Comparison of ENCODE assay signal across 19 cellular contexts in the genomic region with DNA sequence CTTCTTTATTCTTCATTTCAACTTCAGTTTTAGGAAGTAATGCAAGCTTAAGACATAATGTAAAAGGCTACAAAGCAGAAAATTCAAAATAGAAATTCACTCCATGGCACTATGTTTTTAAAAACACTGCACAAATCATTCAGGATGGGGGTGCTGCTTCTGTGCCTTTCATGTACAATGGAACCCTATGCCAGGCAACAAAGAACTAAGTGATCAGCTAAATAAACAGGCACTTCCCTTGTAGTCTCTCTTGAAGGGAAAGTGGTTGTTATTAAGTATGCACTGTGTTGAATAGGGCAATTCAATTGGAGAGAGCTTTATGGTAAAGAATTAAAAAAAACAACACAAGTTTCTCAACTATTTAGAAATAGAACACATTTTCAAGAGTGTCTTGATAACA. TPM values are rescaled to one million over a fixed set of nuclear protein-coding genes. Genes with fewer than 3 reads are reported as not detected.
A peak's percentile ranks its signal among the peaks of the same experiment; 100 is the strongest.
DNase-seq lines count a peak whose midpoint lies in the region; ATAC-seq and TF ChIP-seq lines count a peak whose summit lies in the region.
"Had no signal": no experiment of that assay in that cellular context is flagged by ENCODE, and none has a peak within 500 bp of the region (broad histone marks: within the 10 kb centered on the region; RNA-seq: fewer than 3 reads in every experiment).

No MANE protein-coding gene starts in this region.

- no peaks in the 10 kb centered on the region for H3K9me3 Mint-ChIP-seq in neural progenitor cell
- H3K9me3 Mint-ChIP-seq: activated naive CD8-positive, alpha-beta T cell treated with anti-CD3 and anti-CD28 coated beads for 36 hours; activated T-helper 17 cell treated with anti-CD3 and anti-CD28 coated beads, Interleukin-2, amount 50 U/mL, for 72 hours; CD8-positive, alpha-beta T cell; effector memory CD8-positive, alpha-beta T cell; natural killer cell treated with Interleukin-12 subunit alpha and Interleukin-12 subunit beta and Interleukin-15 and Interleukin-18, amount 100 ng/mL, for 72 hours; stimulated activated effector memory CD8-positive, alpha-beta T cell treated with anti-CD3 and anti-CD28 coated beads, Interleukin-12 subunit alpha, Interleukin-12 subunit beta, amount 100 ng/mL, for 72 hours had no signal

- H3K79me2 ChIP-seq in neural progenitor cell (ENCODE audit: low read depth): no peaks in the 10 kb centered on the region

- H3K4me3 Mint-ChIP-seq in neural progenitor cell: no peak overlapping the region
- H3K4me3 Mint-ChIP-seq: activated naive CD8-positive, alpha-beta T cell treated with anti-CD3 and anti-CD28 coated beads for 36 hours; activated T-helper 17 cell treated with anti-CD3 and anti-CD28 coated beads, Interleukin-2, amount 50 U/mL, for 72 hours; CD8-positive, alpha-beta T cell; effector memory CD8-positive, alpha-beta T cell; natural killer cell treated with Interleukin-12 subunit alpha and Interleukin-12 subunit beta and Interleukin-15 and Interleukin-18, amount 100 ng/mL, for 72 hours; stimulated activated effector memory CD8-positive, alpha-beta T cell treated with anti-CD3 and anti-CD28 coated beads, Interleukin-12 subunit alpha, Interleukin-12 subunit beta, amount 100 ng/mL, for 72 hours had no signal

- H3K27ac ChIP-seq in neural progenitor cell: no peak overlapping the region
- H3K27ac ChIP-seq: esophagus squamous epithelium had no signal

- no peak overlapping the region for H3K4me2 ChIP-seq in neural progenitor cell

- H3K27me3 ChIP-seq in neural progenitor cell: no peaks in the 10 kb centered on the region
- H3K27me3 ChIP-seq: esophagus squamous epithelium had no signal

- peaks cover 21% of the 10 kb centered on the region for H3K4me1 Mint-ChIP-seq in neural progenitor cell
- H3K4me1 Mint-ChIP-seq: activated naive CD8-positive, alpha-beta T cell treated with anti-CD3 and anti-CD28 coated beads for 36 hours; activated T-helper 17 cell treated with anti-CD3 and anti-CD28 coated beads, Interleukin-2, amount 50 U/mL, for 72 hours; stimulated activated effector memory CD8-positive, alpha-beta T cell treated with anti-CD3 and anti-CD28 coated beads, Interleukin-12 subunit alpha, Interleukin-12 subunit beta, amount 100 ng/mL, for 72 hours had no signal

- DNase-seq in COLO829 (ENCODE audit: low spot score): peak; percentile 47
- DNase-seq in NCI-H1105 treated with DMSO at 0.1 percent for 48 hours (lab: John Stamatoyannopoulos, UW): peak; percentile 28
- DNase-seq in NCI-H748 treated with DMSO at 0.1 percent for 48 hours (lab: John Stamatoyannopoulos, UW): peak; percentile 57
- no peak for DNase-seq in neural progenitor cell (ENCODE audit: low spot score)
- no peak for DNase-seq in T-helper 2 cell
- no peak for DNase-seq in iPS-NIHi11 (ENCODE audit: low spot score)
- DNase-seq: activated CD4-positive, alpha-beta T cell treated with anti-CD3 and anti-CD28 coated beads for 48 hours; activated naive CD8-positive, alpha-beta T cell treated with anti-CD3 and anti-CD28 coated beads for 36 hours; CD8-positive, alpha-beta T cell; effector memory CD8-positive, alpha-beta T cell; esophagus squamous epithelium; H7; Karpas-422; NCI-H1048; NCI-H446 had no signal

- H3K27me3 Mint-ChIP-seq in neural progenitor cell (ENCODE audit: insufficient read depth, low read depth): no peaks in the 10 kb centered on the region
- H3K27me3 Mint-ChIP-seq: activated naive CD8-positive, alpha-beta T cell treated with anti-CD3 and anti-CD28 coated beads for 36 hours; effector memory CD8-positive, alpha-beta T cell had no signal

- H3K36me3 ChIP-seq in neural progenitor cell: no peaks in the 10 kb centered on the region
- H3K36me3 ChIP-seq: esophagus squamous epithelium had no signal

- no peaks in the 10 kb centered on the region for H3K9me3 ChIP-seq in neural progenitor cell (ENCODE audit: low read depth)
- H3K9me3 ChIP-seq: esophagus squamous epithelium had no signal

- TF ChIP-seq CTCF in neural progenitor cell (IDR thresholded peaks at IDR 0.05): no peak

- H3K4me3 ChIP-seq in neural progenitor cell: no peak overlapping the region
- H3K4me3 ChIP-seq: esophagus squamous epithelium had no signal

- H3F3A ChIP-seq in neural progenitor cell (ENCODE audit: low read depth): no peaks in the 10 kb centered on the region

- no peak for ATAC-seq in GM19463 (IDR thresholded peaks at IDR 0.05; ENCODE audit: unreplicated experiment)
- ATAC-seq: activated T-helper 17 cell treated with anti-CD3 and anti-CD28 coated beads, Interleukin-2, amount 50 U/mL, for 72 hours; CD8-positive, alpha-beta T cell; effector memory CD8-positive, alpha-beta T cell; natural killer cell treated with Interleukin-12 subunit alpha and Interleukin-12 subunit beta and Interleukin-15 and Interleukin-18, amount 100 ng/mL, for 72 hours; stimulated activated effector memory CD8-positive, alpha-beta T cell treated with anti-CD3 and anti-CD28 coated beads, Interleukin-12 subunit alpha, Interleukin-12 subunit beta, amount 100 ng/mL, for 72 hours had no signal

- peak overlapping the region; percentile 13 for H2AFZ ChIP-seq in neural progenitor cell (replicated peaks)

- H4K20me1 ChIP-seq in neural progenitor cell (ENCODE audit: low read depth): no peaks in the 10 kb centered on the region

- no peaks in the 10 kb centered on the region for H3K36me3 Mint-ChIP-seq in neural progenitor cell
- H3K36me3 Mint-ChIP-seq: activated naive CD8-positive, alpha-beta T cell treated with anti-CD3 and anti-CD28 coated beads for 36 hours; CD8-positive, alpha-beta T cell; natural killer cell treated with Interleukin-12 subunit alpha and Interleukin-12 subunit beta and Interleukin-15 and Interleukin-18, amount 100 ng/mL, for 72 hours; stimulated activated effector memory CD8-positive, alpha-beta T cell treated with anti-CD3 and anti-CD28 coated beads, Interleukin-12 subunit alpha, Interleukin-12 subunit beta, amount 100 ng/mL, for 72 hours had no signal

- H3K4me1 ChIP-seq in neural progenitor cell: no peaks in the 10 kb centered on the region
- H3K4me1 ChIP-seq: esophagus squamous epithelium had no signal

- H3K27ac Mint-ChIP-seq in neural progenitor cell: peak overlapping the region; percentile 78
- H3K27ac Mint-ChIP-seq: activated naive CD8-positive, alpha-beta T cell treated with anti-CD3 and anti-CD28 coated beads for 36 hours; activated T-helper 17 cell treated with anti-CD3 and anti-CD28 coated beads, Interleukin-2, amount 50 U/mL, for 72 hours; CD8-positive, alpha-beta T cell; effector memory CD8-positive, alpha-beta T cell; natural killer cell treated with Interleukin-12 subunit alpha and Interleukin-12 subunit beta and Interleukin-15 and Interleukin-18, amount 100 ng/mL, for 72 hours; stimulated activated effector memory CD8-positive, alpha-beta T cell treated with anti-CD3 and anti-CD28 coated beads, Interleukin-12 subunit alpha, Interleukin-12 subunit beta, amount 100 ng/mL, for 72 hours had no signal

- H3K9ac ChIP-seq in neural progenitor cell: no peak overlapping the region

RNA-seq across cellular contexts. Expression of a gene that starts 10.9 kb away (rescaled TPM):
- 0.59 and 1.5 TPM in 2 replicates for total RNA-seq in neural progenitor cell (ENCODE audit: low replicate concordance)
- total RNA-seq: activated naive CD8-positive, alpha-beta T cell treated with anti-CD3 and anti-CD28 coated beads for 36 hours; activated T-helper 17 cell treated with anti-CD3 and anti-CD28 coated beads, Interleukin-2, amount 50 U/mL, for 72 hours; CD8-positive, alpha-beta T cell; natural killer cell treated with Interleukin-12 subunit alpha and Interleukin-12 subunit beta and Interleukin-15 and Interleukin-18, amount 100 ng/mL, for 72 hours had no signal

Comparison
In these comparisons a context has a peak if more than half of its experiments do, and no peak if none do; other contexts are left out.
1. DNase-seq: peak in COLO829 (single experiment), NCI-H1105 treated with DMSO at 0.1 percent for 48 hours (single experiment) and NCI-H748 treated with DMSO at 0.1 percent for 48 hours (single experiment); none in neural progenitor cell (single experiment), T-helper 2 cell (0 of 5) and iPS-NIHi11 (single experiment).